ENCODE assay signal across 2 cellular contexts in the genomic region with DNA sequence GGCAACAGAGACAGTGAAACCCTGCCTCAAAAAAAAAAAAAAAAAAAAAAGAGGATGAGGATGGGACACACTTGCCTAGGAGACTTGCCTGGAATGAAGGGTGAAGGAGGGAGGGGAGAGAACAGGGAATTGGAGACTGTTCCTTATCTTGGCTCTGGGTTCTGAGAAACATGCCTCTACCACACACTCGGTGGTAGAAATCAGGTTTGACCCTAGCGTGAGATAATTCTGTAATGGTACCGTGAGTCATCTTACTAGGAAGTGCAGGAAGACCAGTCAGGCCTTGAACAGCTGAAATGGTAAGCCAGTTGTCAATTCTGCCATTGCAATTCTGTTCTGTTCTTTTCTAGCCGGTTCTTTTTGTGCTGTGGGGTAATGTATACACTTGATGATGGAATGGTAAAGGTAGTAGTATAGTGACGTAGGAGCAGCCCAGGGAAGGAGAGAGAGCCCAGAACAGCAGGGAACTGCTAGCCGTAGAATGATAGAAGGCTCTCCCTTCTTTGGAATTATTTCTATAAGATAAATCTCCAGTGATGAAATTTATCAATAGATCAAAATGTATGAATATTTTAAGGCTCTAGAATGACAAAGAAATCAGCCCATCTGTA.
A peak's percentile ranks its signal among the peaks of the same experiment; 100 is the strongest.
TF ChIP-seq lines count a peak whose summit lies in the region.

No MANE protein-coding gene starts in this region.

TF ChIP-seq in HEK293, 187 proteins besides CTCF, POLR2A, EP300 and RAD21 (continued from another document):
- no peak for TF ChIP-seq KLF17 (tag by site-specific recombination; IDR thresholded peaks at IDR 0.05)
- 0 out of 2 replicates have a peak, but pooled peaks have one; percentile 14 for TF ChIP-seq ZNF629 (tag by site-specific recombination; IDR thresholded peaks at IDR 0.05)

TF ChIP-seq in SK-N-SH, 30 proteins besides CTCF, POLR2A, EP300 and RAD21 (continued from another document):
- no peak for TF ChIP-seq REST (IDR thresholded peaks at IDR 0.05; ENCODE audit: low read depth, low read length)
- TF ChIP-seq TAF1 (IDR thresholded peaks at IDR 0.05; ENCODE audit: borderline replicate concordance, low read depth, low read length), result no peak
- no peak for TF ChIP-seq POLR2AphosphoS5 (IDR thresholded peaks at IDR 0.05; ENCODE audit: low read depth, low read length)
- TF ChIP-seq MAX (IDR thresholded peaks at IDR 0.05; ENCODE audit: low read depth), result no peak
- no peak for TF ChIP-seq GABPA (IDR thresholded peaks at IDR 0.05; ENCODE audit: low read depth)
- TF ChIP-seq FOSL2 (IDR thresholded peaks at IDR 0.05; ENCODE audit: borderline replicate concordance, low read depth), result no peak
- TF ChIP-seq FOXM1 (IDR thresholded peaks at IDR 0.05; ENCODE audit: low read depth), result no peak
